1 cellular context compared by ENCODE assay signal in genomic region chr6:170250981-170251775, GRCh38.
TF ChIP-seq lines count a peak whose summit lies in the region.

No MANE protein-coding gene starts in this region.

TF ChIP-seq in GM23338, 12 proteins besides CTCF, POLR2A, EP300 and RAD21 (continued from another document):
- TF ChIP-seq REST (IDR thresholded peaks at IDR 0.05; ENCODE audit: unreplicated experiment) (no peak), CREB1 (CRISPR knock-in tag; IDR thresholded peaks at IDR 0.05; ENCODE audit: low read depth) (no peak), NANOG (IDR thresholded peaks at IDR 0.05; ENCODE audit: borderline replicate concordance) (no peak), JUNB (IDR thresholded peaks at IDR 0.05; ENCODE audit: unreplicated experiment) (no peak), POLR2AphosphoS5 (IDR thresholded peaks at IDR 0.05; ENCODE audit: low read depth) (no peak), EZH2phosphoT487 (IDR thresholded peaks at IDR 0.05; ENCODE audit: unreplicated experiment) (no peak), STAT1 (IDR thresholded peaks at IDR 0.05; ENCODE audit: unreplicated experiment) (no peak), ZNF331 (CRISPR knock-in tag; IDR thresholded peaks at IDR 0.05; ENCODE audit: low read depth) (no peak), ZNF114 (CRISPR knock-in tag; IDR thresholded peaks at IDR 0.05) (no peak), ETS1 (IDR thresholded peaks at IDR 0.05) (no peak), EZH2 (IDR thresholded peaks at IDR 0.05; ENCODE audit: low read depth, unreplicated experiment) (no peak)
